In the genomic region with DNA sequence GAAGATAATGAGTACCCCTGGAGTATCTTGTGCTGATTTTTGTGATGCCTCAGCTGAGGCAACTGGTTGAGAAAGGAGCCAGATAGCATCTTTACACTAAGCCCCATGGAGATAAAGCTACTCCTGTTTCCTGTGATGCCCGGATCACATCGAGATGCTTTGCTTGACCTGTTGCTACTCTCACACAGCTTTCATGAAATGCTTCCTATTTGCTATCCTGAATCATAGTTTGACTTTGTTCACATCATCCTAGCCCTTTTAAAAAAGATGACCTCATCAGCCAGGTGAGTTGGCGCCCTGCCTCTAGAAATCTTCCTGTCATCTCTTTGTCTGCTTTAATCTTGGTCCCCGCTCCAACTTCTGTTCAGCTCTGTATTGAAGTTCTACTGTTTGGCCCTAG, we compare ENCODE assay signal across 13 cellular contexts.
DNase-seq lines count a peak whose midpoint lies in the region; ATAC-seq and TF ChIP-seq lines count a peak whose summit lies in the region.
"Had no signal": no experiment of that assay in that cellular context is flagged by ENCODE, and none has a peak within 500 bp of the region (broad histone marks: within the 10 kb centered on the region; RNA-seq: fewer than 3 reads in every experiment).

No MANE protein-coding gene starts in this region.

- H3K4me3 ChIP-seq in RWPE2 (ENCODE audit: severe bottlenecking) (no peak overlapping the region), thyroid gland (replicated peaks in 1 of 3) (no peak overlapping the region), GM23338 (no peak overlapping the region)
- H3K4me3 ChIP-seq: BLaER1, gastroesophageal sphincter, psoas muscle, thoracic aorta had no signal

- peaks cover 26% of the 10 kb centered on the region for H3K4me1 Mint-ChIP-seq in activated CD4-positive, alpha-beta memory T cell treated with anti-CD3 and anti-CD28 coated beads for 36 hours (ENCODE audit: low read depth)
- H3K4me1 Mint-ChIP-seq in activated CD4-positive, alpha-beta memory T cell treated with anti-CD3 and anti-CD28 coated beads, Interleukin-2, amount 10 ng/mL, durations not matched to agents 7 days and 5 days: peaks cover 22% of the 10 kb centered on the region
- H3K4me1 Mint-ChIP-seq in GM23338: peaks cover 59% of the 10 kb centered on the region

- no peaks in the 10 kb centered on the region for H3K9me2 ChIP-seq in GM23338 (ENCODE audit: insufficient read depth)

- H3K27me3 ChIP-seq in RWPE2 (ENCODE audit: insufficient read depth, poor library complexity, severe bottlenecking): no peaks in the 10 kb centered on the region
- no peaks in the 10 kb centered on the region for H3K27me3 ChIP-seq in thyroid gland
- H3K27me3 ChIP-seq in GM23338 (ENCODE audit: insufficient read depth): no peaks in the 10 kb centered on the region
- H3K27me3 ChIP-seq: BLaER1, gastroesophageal sphincter had no signal

- intact Hi-C loops in activated CD4-positive, alpha-beta memory T cell treated with anti-CD3 and anti-CD28 coated beads for 36 hours (cut with micrococcal nuclease): no loop called here
- intact Hi-C loops in thyroid gland (cut with DNase I): no loop called here

- TF ChIP-seq CTCF in RWPE2 (IDR thresholded peaks at IDR 0.05; ENCODE audit: poor library complexity, severe bottlenecking) (no peak), thyroid gland (IDR thresholded peaks at IDR 0.05) (no peak), GM23338 (conservative IDR thresholded peaks at IDR 0.05; ENCODE audit: low read depth in 2 of 2) (no peak)

- peaks cover 28% of the 10 kb centered on the region for H3K4me1 ChIP-seq in RWPE2 (ENCODE audit: insufficient read depth, poor library complexity, severe bottlenecking)
- peaks cover 35 to 43% of the 10 kb centered on the region in 2 donors for H3K4me1 ChIP-seq in thyroid gland
- peaks cover 33% of the 10 kb centered on the region for H3K4me1 ChIP-seq in GM23338 (ENCODE audit: insufficient read depth)
- H3K4me1 ChIP-seq: psoas muscle had no signal

- H3K9me3 ChIP-seq in RWPE2 (ENCODE audit: severe bottlenecking) (no peaks in the 10 kb centered on the region), thyroid gland (no peaks in the 10 kb centered on the region)
- H3K9me3 ChIP-seq: gastroesophageal sphincter, thoracic aorta had no signal

- H3K36me3 Mint-ChIP-seq in activated CD4-positive, alpha-beta memory T cell treated with anti-CD3 and anti-CD28 coated beads for 36 hours: peaks cover 2% of the 10 kb centered on the region
- peaks cover 3% of the 10 kb centered on the region for H3K36me3 Mint-ChIP-seq in activated CD4-positive, alpha-beta memory T cell treated with anti-CD3 and anti-CD28 coated beads, Interleukin-2, amount 10 ng/mL, durations not matched to agents 7 days and 5 days (ENCODE audit: low read depth)
- H3K36me3 Mint-ChIP-seq in GM23338 (ENCODE audit: low read depth): 0 out of 3 replicates have a peak, but pooled peaks cover 3% of the 10 kb centered on the region

- no peak overlapping the region for H3K27ac Mint-ChIP-seq in activated CD4-positive, alpha-beta memory T cell treated with anti-CD3 and anti-CD28 coated beads for 36 hours
- H3K27ac Mint-ChIP-seq in activated CD4-positive, alpha-beta memory T cell treated with anti-CD3 and anti-CD28 coated beads, Interleukin-2, amount 10 ng/mL, durations not matched to agents 7 days and 5 days: no peak overlapping the region
- no peak overlapping the region for H3K27ac Mint-ChIP-seq in GM23338

- CTCF ChIA-PET in activated CD4-positive, alpha-beta memory T cell treated with anti-CD3 and anti-CD28 coated beads for 36 hours (lab: Charles Lee): no interaction called here
- CTCF ChIA-PET in activated CD4-positive, alpha-beta memory T cell treated with anti-CD3 and anti-CD28 coated beads, Interleukin-2, amount 10 ng/mL, durations not matched to agents 7 days and 5 days (lab: Charles Lee): no interaction called here

- no peaks in the 10 kb centered on the region for H3K79me2 ChIP-seq in GM23338 (replicated peaks; ENCODE audit: insufficient read depth)

- H3K4me3 Mint-ChIP-seq in activated CD4-positive, alpha-beta memory T cell treated with anti-CD3 and anti-CD28 coated beads for 36 hours: no peak overlapping the region
- H3K4me3 Mint-ChIP-seq in activated CD4-positive, alpha-beta memory T cell treated with anti-CD3 and anti-CD28 coated beads, Interleukin-2, amount 10 ng/mL, durations not matched to agents 7 days and 5 days: no peak overlapping the region
- no peak overlapping the region for H3K4me3 Mint-ChIP-seq in GM23338

- POLR2A ChIA-PET in activated CD4-positive, alpha-beta memory T cell treated with anti-CD3 and anti-CD28 coated beads for 36 hours (lab: Charles Lee): no interaction called here
- POLR2A ChIA-PET in activated CD4-positive, alpha-beta memory T cell treated with anti-CD3 and anti-CD28 coated beads, Interleukin-2, amount 10 ng/mL, durations not matched to agents 7 days and 5 days (lab: Charles Lee): interaction anchor here (0.7 to 0.9 kb wide), 2 partner anchors 15 to 462 kb away, joined by 3 to 4 read pairs; no protein-coding TSS in a partner anchor

- no peaks in the 10 kb centered on the region for H3K27me3 Mint-ChIP-seq in activated CD4-positive, alpha-beta memory T cell treated with anti-CD3 and anti-CD28 coated beads for 36 hours
- H3K27me3 Mint-ChIP-seq in activated CD4-positive, alpha-beta memory T cell treated with anti-CD3 and anti-CD28 coated beads, Interleukin-2, amount 10 ng/mL, durations not matched to agents 7 days and 5 days: no peaks in the 10 kb centered on the region
- H3K27me3 Mint-ChIP-seq in GM23338 (ENCODE audit: insufficient read depth, low read depth, poor library complexity): peaks cover 6% of the 10 kb centered on the region

- H3F3A ChIP-seq in GM23338 (replicated peaks; ENCODE audit: low read depth): 0 out of 2 replicates have a peak, but pooled peaks cover 6% of the 10 kb centered on the region

- ATAC-seq in RWPE2 (ENCODE audit: low read depth) (peak; percentile 80), GM23338 (no peak)
- ATAC-seq: gastroesophageal sphincter, psoas muscle had no signal

- H3K4me2 ChIP-seq in GM23338: no peak overlapping the region
- H3K4me2 ChIP-seq: BLaER1 had no signal

- H4K20me1 ChIP-seq in GM23338 (replicated peaks; ENCODE audit: insufficient read depth): no peaks in the 10 kb centered on the region
- H4K20me1 ChIP-seq: BLaER1 had no signal

- no peak overlapping the region for H2AFZ ChIP-seq in GM23338

- H3K27ac ChIP-seq in RWPE2 (ENCODE audit: poor library complexity, severe bottlenecking) (peak overlapping the region; percentile 12), thyroid gland (peak overlapping the region in 2 of 3 donors; percentile 21 to 60), GM23338 (ENCODE audit: low read depth) (no peak overlapping the region)
- H3K27ac ChIP-seq: BLaER1, gastroesophageal sphincter, psoas muscle, thoracic aorta had no signal

- H3K9me3 Mint-ChIP-seq in activated CD4-positive, alpha-beta memory T cell treated with anti-CD3 and anti-CD28 coated beads for 36 hours: peaks cover 7% of the 10 kb centered on the region
- H3K9me3 Mint-ChIP-seq in activated CD4-positive, alpha-beta memory T cell treated with anti-CD3 and anti-CD28 coated beads, Interleukin-2, amount 10 ng/mL, durations not matched to agents 7 days and 5 days: peaks cover 6% of the 10 kb centered on the region
- peaks cover 3% of the 10 kb centered on the region for H3K9me3 Mint-ChIP-seq in GM23338

- no peak for TF ChIP-seq POLR2A in thyroid gland (IDR thresholded peaks at IDR 0.05)

- DNase-seq in activated CD4-positive, alpha-beta memory T cell treated with anti-CD3 and anti-CD28 coated beads for 36 hours: peak; percentile 21
- no peak for DNase-seq in activated CD4-positive, alpha-beta memory T cell treated with anti-CD3 and anti-CD28 coated beads, Interleukin-2, amount 10 ng/mL, durations not matched to agents 7 days and 5 days
- DNase-seq in RWPE2 (ENCODE audit: low spot score): no peak
- peak; percentile 64 for DNase-seq in kidney tubule cell (ENCODE audit: low spot score)
- DNase-seq in thyroid gland: no peak
- no peak for DNase-seq in NOMO-1 treated with dmso at 0.1 percent for 144 hours (lab: John Stamatoyannopoulos, UW; ENCODE audit: unreplicated experiment)
- DNase-seq in activated CD4-positive, alpha-beta T cell treated with anti-CD3 and anti-CD28 coated beads for 1 hour: no peak
- no peak for DNase-seq in GM23338 (ENCODE audit: low spot score)
- DNase-seq: effector memory CD4-positive, alpha-beta T cell; psoas muscle had no signal

- H3K36me3 ChIP-seq in RWPE2 (ENCODE audit: low read depth) (no peaks in the 10 kb centered on the region), thyroid gland (no peaks in the 10 kb centered on the region), GM23338 (ENCODE audit: insufficient read depth) (no peaks in the 10 kb centered on the region)
- H3K36me3 ChIP-seq: BLaER1, gastroesophageal sphincter, thoracic aorta had no signal

- WGBS in thyroid gland, 2 donors: 80 to 86% methylated on average over 4 of the region's 4 CpGs

TF ChIP-seq in GM23338, 12 proteins besides CTCF, POLR2A, EP300 and RAD21 (continues in another document):
- TF ChIP-seq ZNF331 (CRISPR knock-in tag; IDR thresholded peaks at IDR 0.05; ENCODE audit: low read depth): no peak
- TF ChIP-seq STAT1 (IDR thresholded peaks at IDR 0.05; ENCODE audit: unreplicated experiment): no peak
- TF ChIP-seq ZNF114 (CRISPR knock-in tag; IDR thresholded peaks at IDR 0.05): no peak
- TF ChIP-seq EZH2 (IDR thresholded peaks at IDR 0.05; ENCODE audit: low read depth, unreplicated experiment): no peak
- no peak for TF ChIP-seq EZH2phosphoT487 (IDR thresholded peaks at IDR 0.05; ENCODE audit: unreplicated experiment)
- no peak for TF ChIP-seq POLR2AphosphoS5 (IDR thresholded peaks at IDR 0.05; ENCODE audit: low read depth)

Comparison
In these comparisons a context has a peak if more than half of its experiments do, and no peak if none do; other contexts are left out.
1. DNase-seq: peak in activated CD4-positive, alpha-beta memory T cell treated with anti-CD3 and anti-CD28 coated beads for 36 hours (single experiment) and kidney tubule cell (single experiment); none in activated CD4-positive, alpha-beta memory T cell treated with anti-CD3 and anti-CD28 coated beads, Interleukin-2, amount 10 ng/mL, durations not matched to agents 7 days and 5 days (single experiment), RWPE2 (single experiment), thyroid gland (0 of 2), NOMO-1 treated with dmso at 0.1 percent for 144 hours (single experiment), activated CD4-positive, alpha-beta T cell treated with anti-CD3 and anti-CD28 coated beads for 1 hour (single experiment) and GM23338 (single experiment).